ENCODE assay signal across 22 cellular contexts in the genomic region with DNA sequence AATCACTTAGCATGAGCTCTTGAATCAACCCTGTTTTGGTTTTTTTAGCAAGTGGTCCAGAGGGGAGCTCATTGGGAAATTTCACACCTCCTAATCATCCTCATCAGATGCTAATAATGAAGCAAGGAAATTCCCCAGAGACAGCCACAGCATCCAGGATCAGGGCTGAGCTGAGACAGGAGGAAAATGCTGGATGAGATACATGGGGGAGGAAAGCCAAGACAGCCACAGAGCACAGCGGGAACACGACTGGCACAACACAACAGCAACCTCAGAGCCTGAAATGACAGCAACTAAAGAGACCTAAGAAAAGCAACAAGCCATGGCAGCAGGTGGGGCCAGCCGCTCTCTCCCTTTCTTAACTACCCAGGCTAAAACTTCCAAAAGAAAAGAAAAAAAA.
DNase-seq lines count a peak whose midpoint lies in the region; ATAC-seq and TF ChIP-seq lines count a peak whose summit lies in the region.
"Had no signal": no experiment of that assay in that cellular context is flagged by ENCODE, and none has a peak within 500 bp of the region (broad histone marks: within the 10 kb centered on the region; RNA-seq: fewer than 3 reads in every experiment).

No MANE protein-coding gene starts in this region.

- H3K4me1 Mint-ChIP-seq in activated naive CD8-positive, alpha-beta T cell treated with anti-CD3 and anti-CD28 coated beads, Interleukin-2, amount 50 U/mL, for 24 hours, result no peaks in the 10 kb centered on the region
- H3K4me1 Mint-ChIP-seq in activated naive CD8-positive, alpha-beta T cell treated with anti-CD3 and anti-CD28 coated beads for 36 hours, result no peaks in the 10 kb centered on the region
- H3K4me1 Mint-ChIP-seq in memory B cell, result no peaks in the 10 kb centered on the region
- H3K4me1 Mint-ChIP-seq: activated CD4-positive, alpha-beta memory T cell treated with anti-CD3 and anti-CD28 coated beads, Interleukin-2, amount 10 ng/mL, durations not matched to agents 7 days and 5 days; activated naive CD8-positive, alpha-beta T cell treated with anti-CD3 and anti-CD28 coated beads, Interleukin-2, amount 10 ng/mL, durations not matched to agents 7 days and 5 days; immature natural killer cell had no signal

- no peak for TF ChIP-seq CTCF in dorsolateral prefrontal cortex (IDR thresholded peaks at IDR 0.05 in 54 of 56, conservative IDR thresholded peaks at IDR 0.05 in 2 of 56; ENCODE audit: low read depth in 1 of 56, partially characterized antibody in 56 of 56)
- no peak for TF ChIP-seq CTCF in transverse colon (IDR thresholded peaks at IDR 0.05)

- H3K27me3 Mint-ChIP-seq in activated naive CD8-positive, alpha-beta T cell treated with anti-CD3 and anti-CD28 coated beads, Interleukin-2, amount 50 U/mL, for 24 hours, result no peaks in the 10 kb centered on the region
- no peaks in the 10 kb centered on the region for H3K27me3 Mint-ChIP-seq in activated naive CD8-positive, alpha-beta T cell treated with anti-CD3 and anti-CD28 coated beads for 36 hours
- no peaks in the 10 kb centered on the region for H3K27me3 Mint-ChIP-seq in memory B cell
- H3K27me3 Mint-ChIP-seq: activated CD4-positive, alpha-beta memory T cell treated with anti-CD3 and anti-CD28 coated beads, Interleukin-2, amount 10 ng/mL, durations not matched to agents 7 days and 5 days; activated naive CD8-positive, alpha-beta T cell treated with anti-CD3 and anti-CD28 coated beads, Interleukin-2, amount 10 ng/mL, durations not matched to agents 7 days and 5 days; naive thymus-derived CD8-positive, alpha-beta T cell had no signal

- TF ChIP-seq EP300 in transverse colon (IDR thresholded peaks at IDR 0.05; ENCODE audit: low read depth), result no peak

- in situ Hi-C loops in transverse colon (cut with MboI; ENCODE audit: low pct_ligation_motif_present in 1 of 4, low pct_unique_long_range_greater_than_20kb in 1 of 4, low sequenced_read_pairs in 3 of 4), result no loop called here

- peaks cover 3 to 28% (median 19%) of the 10 kb centered on the region in 4 donors for H3K4me1 ChIP-seq in transverse colon
- H3K4me1 ChIP-seq: BLaER1 treated with 17β-estradiol and CSF1 and Interleukin-3, amounts not matched to agents 10 nM and 100 nM; lower lobe of right lung had no signal

- no peak overlapping the region for H3K4me3 Mint-ChIP-seq in activated naive CD8-positive, alpha-beta T cell treated with anti-CD3 and anti-CD28 coated beads, Interleukin-2, amount 50 U/mL, for 24 hours
- no peak overlapping the region for H3K4me3 Mint-ChIP-seq in activated naive CD8-positive, alpha-beta T cell treated with anti-CD3 and anti-CD28 coated beads for 36 hours
- no peak overlapping the region for H3K4me3 Mint-ChIP-seq in memory B cell
- H3K4me3 Mint-ChIP-seq: activated CD4-positive, alpha-beta memory T cell treated with anti-CD3 and anti-CD28 coated beads, Interleukin-2, amount 10 ng/mL, durations not matched to agents 7 days and 5 days; activated naive CD8-positive, alpha-beta T cell treated with anti-CD3 and anti-CD28 coated beads, Interleukin-2, amount 10 ng/mL, durations not matched to agents 7 days and 5 days; immature natural killer cell; naive thymus-derived CD8-positive, alpha-beta T cell had no signal

- H3K27me3 ChIP-seq in dorsolateral prefrontal cortex, result no peaks in the 10 kb centered on the region
- H3K27me3 ChIP-seq in transverse colon, result no peaks in the 10 kb centered on the region
- H3K27me3 ChIP-seq: BLaER1 treated with 17β-estradiol and CSF1 and Interleukin-3, amounts not matched to agents 10 nM and 100 nM had no signal

- H3K27ac Mint-ChIP-seq in activated naive CD8-positive, alpha-beta T cell treated with anti-CD3 and anti-CD28 coated beads, Interleukin-2, amount 50 U/mL, for 24 hours, result peak overlapping the region; percentile 69
- no peak overlapping the region for H3K27ac Mint-ChIP-seq in activated naive CD8-positive, alpha-beta T cell treated with anti-CD3 and anti-CD28 coated beads for 36 hours
- peak overlapping the region; percentile 11 for H3K27ac Mint-ChIP-seq in memory B cell
- H3K27ac Mint-ChIP-seq: activated CD4-positive, alpha-beta memory T cell treated with anti-CD3 and anti-CD28 coated beads, Interleukin-2, amount 10 ng/mL, durations not matched to agents 7 days and 5 days; activated naive CD8-positive, alpha-beta T cell treated with anti-CD3 and anti-CD28 coated beads, Interleukin-2, amount 10 ng/mL, durations not matched to agents 7 days and 5 days had no signal

- H3K36me3 Mint-ChIP-seq in activated naive CD8-positive, alpha-beta T cell treated with anti-CD3 and anti-CD28 coated beads, Interleukin-2, amount 50 U/mL, for 24 hours (ENCODE audit: low read depth), result peaks cover 89% of the 10 kb centered on the region
- H3K36me3 Mint-ChIP-seq in activated naive CD8-positive, alpha-beta T cell treated with anti-CD3 and anti-CD28 coated beads for 36 hours, result peaks cover 50% of the 10 kb centered on the region
- peaks cover 63% of the 10 kb centered on the region for H3K36me3 Mint-ChIP-seq in memory B cell

- WGBS in transverse colon (ENCODE audit: low coverage in 1 of 2), 2 donors, result 62 to 64% methylated on average over 3 of the region's 3 CpGs

- H3K27ac ChIP-seq in dorsolateral prefrontal cortex (peak overlapping the region in 41 of 59 donors; percentile 2 to 78 (median 41)), transverse colon (peak overlapping the region; percentile 68 to 82 (median 76))
- H3K27ac ChIP-seq: BLaER1 treated with 17β-estradiol and CSF1 and Interleukin-3, amounts not matched to agents 10 nM and 100 nM; GM23248; lower lobe of right lung had no signal

- DNase-seq in activated naive CD8-positive, alpha-beta T cell treated with anti-CD3 and anti-CD28 coated beads, Interleukin-2, amount 50 U/mL, for 24 hours, result no peak
- DNase-seq in activated naive CD8-positive, alpha-beta T cell treated with anti-CD3 and anti-CD28 coated beads for 36 hours, result no peak
- DNase-seq in dorsolateral prefrontal cortex (peak in 1 of 10 donors; percentile 64), memory B cell (ENCODE audit: low spot score in 2 of 2) (no peak), transverse colon (no peak), LoVo (ENCODE audit: low spot score) (no peak)
- no peak for DNase-seq in activated CD4-positive, CD25-positive, alpha-beta regulatory T cell (lab: John Stamatoyannopoulos, UW)
- DNase-seq: activated CD4-positive, alpha-beta memory T cell treated with anti-CD3 and anti-CD28 coated beads, Interleukin-2, amount 10 ng/mL, durations not matched to agents 7 days and 5 days; activated naive CD8-positive, alpha-beta T cell treated with anti-CD3 and anti-CD28 coated beads, Interleukin-2, amount 10 ng/mL, durations not matched to agents 7 days and 5 days; effector CD8-positive, alpha-beta T cell; GM23248; immature natural killer cell; lower lobe of right lung; naive thymus-derived CD8-positive, alpha-beta T cell; NCI-H146; OCI-M1; posterior cingulate gyrus; SIG-M5; small intestine; stimulated activated CD4-positive, alpha-beta T cell treated with anti-CD3 and anti-CD28 coated beads, Interleukin-4, amount 100 ng/mL, for 24 hours had no signal

- H3K4me3 ChIP-seq in dorsolateral prefrontal cortex (no peak overlapping the region), transverse colon (no peak overlapping the region)
- H3K4me3 ChIP-seq: BLaER1 treated with 17β-estradiol and CSF1 and Interleukin-3, amounts not matched to agents 10 nM and 100 nM; GM23248; lower lobe of right lung had no signal

- H3K9me3 Mint-ChIP-seq in activated naive CD8-positive, alpha-beta T cell treated with anti-CD3 and anti-CD28 coated beads, Interleukin-2, amount 50 U/mL, for 24 hours, result no peaks in the 10 kb centered on the region
- peaks cover under 1% of the 10 kb centered on the region for H3K9me3 Mint-ChIP-seq in activated naive CD8-positive, alpha-beta T cell treated with anti-CD3 and anti-CD28 coated beads for 36 hours
- H3K9me3 Mint-ChIP-seq in memory B cell, result peaks cover 2% of the 10 kb centered on the region
- H3K9me3 Mint-ChIP-seq: activated CD4-positive, alpha-beta memory T cell treated with anti-CD3 and anti-CD28 coated beads, Interleukin-2, amount 10 ng/mL, durations not matched to agents 7 days and 5 days; activated naive CD8-positive, alpha-beta T cell treated with anti-CD3 and anti-CD28 coated beads, Interleukin-2, amount 10 ng/mL, durations not matched to agents 7 days and 5 days; immature natural killer cell had no signal

- TF ChIP-seq POLR2A in transverse colon (IDR thresholded peaks at IDR 0.05), result no peak

- no peaks in the 10 kb centered on the region for H3K9me3 ChIP-seq in transverse colon
- H3K9me3 ChIP-seq: lower lobe of right lung had no signal

- ATAC-seq in activated naive CD8-positive, alpha-beta T cell treated with anti-CD3 and anti-CD28 coated beads, Interleukin-2, amount 50 U/mL, for 24 hours, result no peak
- no peak for ATAC-seq in memory B cell (ENCODE audit: low read depth)
- ATAC-seq in HG02759 (IDR thresholded peaks at IDR 0.05; ENCODE audit: unreplicated experiment), result no peak
- ATAC-seq: naive thymus-derived CD8-positive, alpha-beta T cell had no signal

- H3K36me3 ChIP-seq in transverse colon, result peaks cover 0 to 75% (median 33%) of the 10 kb centered on the region in 4 donors

- intact Hi-C loops in dorsolateral prefrontal cortex (cut with DNase I), result no loop called here
- intact Hi-C loops in transverse colon (cut with DNase I; ENCODE audit: low total_unique reads), result no loop called here
